In the genomic region with DNA sequence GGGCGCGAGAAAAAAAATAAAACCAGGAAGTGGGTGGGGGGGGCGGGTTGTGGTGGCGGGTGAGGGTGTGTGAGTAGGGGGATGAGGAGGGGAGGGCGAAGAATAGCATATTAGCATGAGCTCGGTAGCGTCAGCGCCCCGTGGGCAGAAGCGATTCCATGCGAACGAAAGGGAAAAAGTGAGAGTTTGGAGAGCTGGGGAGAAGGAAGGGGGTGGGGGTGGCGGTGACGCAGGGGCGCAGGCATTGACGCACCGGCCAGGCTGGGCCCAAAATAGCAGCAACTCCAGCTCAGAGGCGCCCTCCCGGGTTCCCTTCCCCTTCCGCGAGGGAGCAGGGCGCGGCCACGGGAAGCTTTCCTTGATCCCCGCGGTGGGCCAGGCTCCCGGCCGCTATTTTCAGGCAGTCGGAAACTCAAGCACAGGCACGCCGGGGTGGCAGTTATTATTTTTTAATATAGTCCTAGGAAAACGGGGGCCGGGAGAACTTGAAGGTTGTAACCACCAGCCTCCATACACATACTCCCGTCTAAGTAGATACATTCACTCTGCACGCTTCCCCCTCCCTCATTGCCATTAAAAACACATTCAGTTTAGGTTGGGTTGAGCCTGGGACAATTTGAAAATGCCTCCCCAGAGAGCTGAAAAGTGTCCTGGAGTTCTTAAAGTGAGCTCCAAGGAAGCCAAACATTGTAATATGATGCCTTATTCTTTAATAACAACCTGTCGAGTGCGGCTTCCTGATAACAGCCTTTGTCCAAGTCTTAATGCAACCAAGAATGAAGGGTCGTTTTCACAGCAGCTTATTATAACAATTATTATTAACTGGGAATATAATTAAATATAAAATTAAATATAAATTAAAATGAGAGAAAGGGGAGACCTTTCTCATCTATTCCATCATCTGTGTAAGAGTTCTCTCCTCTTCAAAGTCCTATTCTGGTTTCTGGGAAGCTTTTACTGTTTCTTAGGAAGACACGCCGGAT, we compare ENCODE assay signal across 1 cellular context.
TF ChIP-seq lines count a peak whose summit lies in the region.

No MANE protein-coding gene starts in this region.

TF ChIP-seq in GM12878, 131 proteins besides CTCF, POLR2A, EP300 and RAD21 (continued from another document and continues in another):
- TF ChIP-seq RELA (IDR thresholded peaks at IDR 0.05; ENCODE audit: borderline replicate concordance, partially characterized antibody) (peak; percentile 56), POLR2AphosphoS2 (IDR thresholded peaks at IDR 0.05; ENCODE audit: low read depth, low read length) (0 out of 2 replicates have a peak, but pooled peaks have one; percentile 40), CREM (IDR thresholded peaks at IDR 0.05; ENCODE audit: low read depth) (peak; percentile 78; the same call in 1 of the 2 replicates), PKNOX1 (IDR thresholded peaks at IDR 0.05) (no peak), MTA2 (IDR thresholded peaks at IDR 0.05; ENCODE audit: low read depth) (peak; percentile 72; the same call in 1 of the 2 replicates), NR2C2 (IDR thresholded peaks at IDR 0.05; ENCODE audit: borderline replicate concordance, control insufficient read depth, insufficient read length, low read depth) (no peak), HSF1 (IDR thresholded peaks at IDR 0.05; ENCODE audit: low read depth, low read length) (no peak), SPI1 (IDR thresholded peaks at IDR 0.05; ENCODE audit: borderline replicate concordance, insufficient read depth, low read depth, low read length) (no peak), ZNF384 (IDR thresholded peaks at IDR 0.05; ENCODE audit: borderline replicate concordance, low read depth, low read length) (0 out of 2 replicates have a peak, but pooled peaks have one; percentile 37), RELB (IDR thresholded peaks at IDR 0.05; ENCODE audit: low read depth) (peak; percentile 85), ZZZ3 (IDR thresholded peaks at IDR 0.05; ENCODE audit: control insufficient read depth, insufficient read length, low read depth) (no peak), ZBTB4 (CRISPR knock-in tag; IDR thresholded peaks at IDR 0.05) (no peak), CBX5 (IDR thresholded peaks at IDR 0.05; ENCODE audit: low read depth) (no peak; the same call in 1 of the 2 replicates), MYC (IDR thresholded peaks at IDR 0.05; ENCODE audit: insufficient read depth, insufficient read length, insufficient replicate concordance, low read length, severe bottlenecking) (no peak), CBFB (IDR thresholded peaks at IDR 0.05; ENCODE audit: low read depth) (no peak; the same call in 1 of the 2 replicates), ZNF622 (IDR thresholded peaks at IDR 0.05) (no peak), ASH2L (IDR thresholded peaks at IDR 0.05; ENCODE audit: borderline replicate concordance, low read depth) (no peak), MYB (IDR thresholded peaks at IDR 0.05; ENCODE audit: borderline replicate concordance, low read depth, low read length) (no peak), SREBF2 (IDR thresholded peaks at IDR 0.05; ENCODE audit: low read length) (no peak), ESRRA (IDR thresholded peaks at IDR 0.05; ENCODE audit: low read length) (no peak), MEF2A (IDR thresholded peaks at IDR 0.05; ENCODE audit: insufficient read depth, low read depth, low read length) (peak; percentile 82), ZNF274 (IDR thresholded peaks at IDR 0.05; ENCODE audit: insufficient read depth, insufficient read length) (no peak), YBX1 (IDR thresholded peaks at IDR 0.05) (no peak), ZNF217 (IDR thresholded peaks at IDR 0.05) (no peak), CEBPZ (IDR thresholded peaks at IDR 0.05; ENCODE audit: low read depth, low read length) (no peak), KLF5 (IDR thresholded peaks at IDR 0.05; ENCODE audit: partially characterized antibody) (peak; percentile 33), HDAC6 (IDR thresholded peaks at IDR 0.05; ENCODE audit: unreplicated experiment) (no peak), NFIC (IDR thresholded peaks at IDR 0.05; ENCODE audit: low read depth, low read length) (peak; percentile 10; the same call in 1 of the 2 replicates), TCF7 (IDR thresholded peaks at IDR 0.05; ENCODE audit: borderline replicate concordance) (no peak), NFXL1 (IDR thresholded peaks at IDR 0.05; ENCODE audit: borderline replicate concordance) (no peak), RUNX3 (IDR thresholded peaks at IDR 0.05; ENCODE audit: low read length) (peak; percentile 45; the same call in 1 of the 2 replicates), GABPA (IDR thresholded peaks at IDR 0.05; ENCODE audit: low read depth) (no peak), MXI1 (IDR thresholded peaks at IDR 0.05; ENCODE audit: low read depth, low read length) (no peak), EED (IDR thresholded peaks at IDR 0.05; ENCODE audit: low read depth) (peak; percentile 90), CHD1 (IDR thresholded peaks at IDR 0.05; ENCODE audit: low read depth, low read length) (no peak), FOXM1 (IDR thresholded peaks at IDR 0.05; ENCODE audit: low read depth, low read length) (no peak), RCOR1 (conservative IDR thresholded peaks at IDR 0.05; ENCODE audit: low read depth, low read length) (no peak), MEF2B (IDR thresholded peaks at IDR 0.05; ENCODE audit: partially characterized antibody, poor library complexity, severe bottlenecking) (peak; percentile 93), YY1 (IDR thresholded peaks at IDR 0.05; ENCODE audit: low read depth, low read length) (no peak), E4F1 (IDR thresholded peaks at IDR 0.05; ENCODE audit: borderline replicate concordance, partially characterized antibody) (no peak)
- TF ChIP-seq, protein P1, sequence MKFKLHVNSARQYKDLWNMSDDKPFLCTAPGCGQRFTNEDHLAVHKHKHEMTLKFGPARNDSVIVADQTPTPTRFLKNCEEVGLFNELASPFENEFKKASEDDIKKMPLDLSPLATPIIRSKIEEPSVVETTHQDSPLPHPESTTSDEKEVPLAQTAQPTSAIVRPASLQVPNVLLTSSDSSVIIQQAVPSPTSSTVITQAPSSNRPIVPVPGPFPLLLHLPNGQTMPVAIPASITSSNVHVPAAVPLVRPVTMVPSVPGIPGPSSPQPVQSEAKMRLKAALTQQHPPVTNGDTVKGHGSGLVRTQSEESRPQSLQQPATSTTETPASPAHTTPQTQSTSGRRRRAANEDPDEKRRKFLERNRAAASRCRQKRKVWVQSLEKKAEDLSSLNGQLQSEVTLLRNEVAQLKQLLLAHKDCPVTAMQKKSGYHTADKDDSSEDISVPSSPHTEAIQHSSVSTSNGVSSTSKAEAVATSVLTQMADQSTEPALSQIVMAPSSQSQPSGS (IDR thresholded peaks at IDR 0.05; ENCODE audit: low read length) = no peak
- TF ChIP-seq, protein P2, sequence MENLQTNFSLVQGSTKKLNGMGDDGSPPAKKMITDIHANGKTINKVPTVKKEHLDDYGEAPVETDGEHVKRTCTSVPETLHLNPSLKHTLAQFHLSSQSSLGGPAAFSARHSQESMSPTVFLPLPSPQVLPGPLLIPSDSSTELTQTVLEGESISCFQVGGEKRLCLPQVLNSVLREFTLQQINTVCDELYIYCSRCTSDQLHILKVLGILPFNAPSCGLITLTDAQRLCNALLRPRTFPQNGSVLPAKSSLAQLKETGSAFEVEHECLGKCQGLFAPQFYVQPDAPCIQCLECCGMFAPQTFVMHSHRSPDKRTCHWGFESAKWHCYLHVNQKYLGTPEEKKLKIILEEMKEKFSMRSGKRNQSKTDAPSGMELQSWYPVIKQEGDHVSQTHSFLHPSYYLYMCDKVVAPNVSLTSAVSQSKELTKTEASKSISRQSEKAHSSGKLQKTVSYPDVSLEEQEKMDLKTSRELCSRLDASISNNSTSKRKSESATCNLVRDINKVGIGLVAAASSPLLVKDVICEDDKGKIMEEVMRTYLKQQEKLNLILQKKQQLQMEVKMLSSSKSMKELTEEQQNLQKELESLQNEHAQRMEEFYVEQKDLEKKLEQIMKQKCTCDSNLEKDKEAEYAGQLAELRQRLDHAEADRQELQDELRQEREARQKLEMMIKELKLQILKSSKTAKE (IDR thresholded peaks at IDR 0.05; ENCODE audit: low read depth, poor library complexity, severe bottlenecking) = no peak
